Comparison of ENCODE assay signal across 8 cellular contexts in genomic region chr15:42736793-42737528, GRCh38. TPM values are rescaled to one million over a fixed set of nuclear protein-coding genes. Genes with fewer than 3 reads are reported as not detected.
DNase-seq lines count a peak whose midpoint lies in the region; ATAC-seq and TF ChIP-seq lines count a peak whose summit lies in the region.

TSS of gene CDAN1 (minus strand) at chr15:42737128. CDS start at chr15:42737102, 26 bp downstream.

- H3K9me3 ChIP-seq in DND-41 (ENCODE audit: insufficient read depth, low read length, severe bottlenecking) (no peaks in the 10 kb centered on the region), Karpas-422 (ENCODE audit: low read length) (no peaks in the 10 kb centered on the region)

- H3K9me2 ChIP-seq in Karpas-422 (replicated peaks; ENCODE audit: insufficient read depth, low read length) = no peaks in the 10 kb centered on the region

- H3K27me3 Mint-ChIP-seq in nephron progenitor cell (ENCODE audit: low read depth, poor library complexity) = no peaks in the 10 kb centered on the region

- H3K4me3 ChIP-seq in DND-41 (ENCODE audit: low read depth in 1 of 2, low read length in 2 of 2) (peak within 1 kb of the TSS; percentile 95 to 96), Karpas-422 (ENCODE audit: low read length) (peak within 1 kb of the TSS; percentile 98)

- H3K9ac ChIP-seq in DND-41 (ENCODE audit: low read depth, low read length) (peak within 1 kb of the TSS; percentile 91), Karpas-422 (ENCODE audit: low read length) (peak within 1 kb of the TSS; percentile 97)

- H3K9me3 Mint-ChIP-seq in nephron progenitor cell = no peaks in the 10 kb centered on the region

- ATAC-seq in DND-41 (ENCODE audit: insufficient read depth, low read depth) (peak; percentile 93), GM21786 (IDR thresholded peaks at IDR 0.05; ENCODE audit: unreplicated experiment) (peak; percentile 72)
- ATAC-seq in stimulated activated naive CD8-positive, alpha-beta T cell treated with anti-CD3 and anti-CD28 coated beads, Interleukin-15, Interleukin-2, amounts not matched to agents 100 U/mL and 50 U/mL, for 24 hours = peak; percentile 96

- H3K27ac ChIP-seq in DND-41 (ENCODE audit: low read length) = peak within 1 kb of the TSS; percentile 98
- H3K27ac ChIP-seq in Karpas-422 (ENCODE audit: low read length) = peak within 1 kb of the TSS; percentile 59

- H3K36me3 Mint-ChIP-seq in nephron progenitor cell (ENCODE audit: low read depth) = peaks cover 32% of the 10 kb centered on the region

- peak within 1 kb of the TSS; percentile 89 for H3K4me3 Mint-ChIP-seq in nephron progenitor cell

- peaks cover 9% of the 10 kb centered on the region for H4K20me1 ChIP-seq in DND-41 (ENCODE audit: insufficient read depth, low read length)
- H4K20me1 ChIP-seq in Karpas-422 (ENCODE audit: insufficient read depth, low read depth, low read length) = no peaks in the 10 kb centered on the region; the same call in 1 of the 2 replicates

- H3K27me3 ChIP-seq in DND-41 (ENCODE audit: insufficient read depth, low read length, poor library complexity) = no peaks in the 10 kb centered on the region
- no peaks in the 10 kb centered on the region for H3K27me3 ChIP-seq in Karpas-422 (ENCODE audit: low read length)

- peaks cover 42% of the 10 kb centered on the region for H3K4me1 Mint-ChIP-seq in nephron progenitor cell

- H2AFZ ChIP-seq in DND-41 (ENCODE audit: low read depth, low read length) (peak within 1 kb of the TSS; percentile 98), Karpas-422 (ENCODE audit: low read length) (peak within 1 kb of the TSS; percentile 98)

- H3K79me2 ChIP-seq in DND-41 (ENCODE audit: insufficient read depth, low read length) = peaks cover 23% of the 10 kb centered on the region
- H3K79me2 ChIP-seq in Karpas-422 (ENCODE audit: low read length) = peaks cover 32% of the 10 kb centered on the region

- H3K36me3 ChIP-seq in DND-41 (ENCODE audit: insufficient read depth, low read length) = peaks cover 37% of the 10 kb centered on the region
- peaks cover 7% of the 10 kb centered on the region; the same call in 1 of the 2 replicates for H3K36me3 ChIP-seq in Karpas-422 (ENCODE audit: insufficient read depth, low read length)

- TF ChIP-seq CTCF in DND-41 (IDR thresholded peaks at IDR 0.05; ENCODE audit: borderline replicate concordance, extremely low read depth, low read length, poor library complexity, severe bottlenecking) (peak; percentile 1), nephron progenitor cell (IDR thresholded peaks at IDR 0.05) (no peak)

- peak; percentile 90 for DNase-seq in DND-41
- DNase-seq in Karpas-422 = peak; percentile 96
- peak; percentile 44 for DNase-seq in SHP77 treated with DMSO at 0.1 percent for 48 hours (lab: John Stamatoyannopoulos, UW)
- peak; percentile 93 for DNase-seq in activated effector memory CD4-positive, alpha-beta T cell treated with Interleukin-2 at 50 U/mL for 16 hours
- DNase-seq in fibroblast of the conjunctiva (ENCODE audit: low read depth) = peak; percentile 66
- peak; percentile 96 for DNase-seq in nephron progenitor cell
- DNase-seq in stimulated activated naive CD8-positive, alpha-beta T cell treated with anti-CD3 and anti-CD28 coated beads, Interleukin-15, Interleukin-2, amounts not matched to agents 100 U/mL and 50 U/mL, for 24 hours = peak; percentile 96

- H3K4me1 ChIP-seq in DND-41 (ENCODE audit: insufficient read depth, low read length) = peaks cover 28% of the 10 kb centered on the region
- peaks cover 18% of the 10 kb centered on the region for H3K4me1 ChIP-seq in Karpas-422 (ENCODE audit: low read length)

- H3K4me2 ChIP-seq in DND-41 (ENCODE audit: insufficient read depth, low read length) (peak within 1 kb of the TSS; percentile 99), Karpas-422 (ENCODE audit: low read depth, low read length, poor library complexity, severe bottlenecking) (peak within 1 kb of the TSS; percentile 68)

- peak within 1 kb of the TSS; percentile 54 for H3K27ac Mint-ChIP-seq in nephron progenitor cell

RNA-seq across cellular contexts. Expression of gene CDAN1, which starts in this region (rescaled TPM):
- 23.8 and 35.9 TPM in 2 replicates for total RNA-seq in Karpas-422 (2014; rRNA removed; shearing (Covaris generic); ENCODE audit: low replicate concordance)

Comparison
In these comparisons a context has a peak if more than half of its experiments do, and no peak if none do; other contexts are left out.
1. Peak in every context shown above with its lines: DNase-seq, ATAC-seq, H3K4me3 ChIP-seq and H3K27ac ChIP-seq.
2. DNase-seq: peak in every context shown above with its lines; median percentile 96 in Karpas-422; 96 in nephron progenitor cell; 96 in stimulated activated naive CD8-positive, alpha-beta T cell treated with anti-CD3 and anti-CD28 coated beads, Interleukin-15, Interleukin-2, amounts not matched to agents 100 U/mL and 50 U/mL, for 24 hours; 93 in activated effector memory CD4-positive, alpha-beta T cell treated with Interleukin-2 at 50 U/mL for 16 hours; 90 in DND-41; 66 in fibroblast of the conjunctiva; 44 in SHP77 treated with DMSO at 0.1 percent for 48 hours.